Comparison of ENCODE assay signal across 25 cellular contexts in the genomic region with DNA sequence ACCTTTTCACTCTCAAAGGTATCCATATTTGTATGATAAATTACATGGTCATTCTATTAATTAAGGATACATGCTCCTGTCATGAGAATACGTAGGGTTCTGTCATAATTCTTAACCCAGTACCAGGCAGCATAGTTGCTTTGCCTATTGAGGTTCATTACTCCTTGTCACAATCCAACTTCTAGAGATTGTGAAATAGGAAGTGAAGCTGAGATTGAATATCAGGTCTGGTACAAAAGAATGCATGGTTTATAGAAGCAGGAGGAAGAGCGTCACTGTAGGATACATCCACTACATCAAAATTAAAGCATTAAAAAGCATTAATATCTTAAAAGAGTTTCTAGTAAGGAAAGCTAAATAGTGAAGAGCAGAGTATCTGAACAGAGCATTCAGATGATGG.
"Had no signal": no experiment of that assay in that cellular context is flagged by ENCODE, and none has a peak within 500 bp of the region (broad histone marks: within the 10 kb centered on the region; RNA-seq: fewer than 3 reads in every experiment).

No MANE protein-coding gene starts in this region.

- H3K27ac ChIP-seq: HL-60, SJSA1, SK-N-MC had no signal

- DNase-seq: Karpas-422, KG1, MG63, NCI-H1092, NCI-H1105 treated with DMSO at 0.1 percent for 48 hours, NCI-H1417 treated with DMSO at 0.1 percent for 48 hours, NCI-H146, NCI-H1694 treated with DMSO at 0.1 percent for 48 hours, NCI-H1930, NCI-H2081, NCI-H2107, NCI-H2227 treated with DMSO at 0.1 percent for 48 hours, NCI-H446, NCI-H510A, NCI-H524 treated with DMSO at 0.1 percent for 48 hours, NCI-H69, NCI-H774, Right ventricle myocardium superior, RPMI8226, SIG-M5 had no signal

- H3K27me3 ChIP-seq: MG63, SJSA1 had no signal

- H3K9me3 ChIP-seq: MG63, SJSA1 had no signal

- H3K4me3 ChIP-seq: MG63, SJSA1, SK-N-MC had no signal

- H3K36me3 ChIP-seq: MG63, SJSA1 had no signal

- FAIRE-seq: HTR-8/SVneo, RCC 7860 had no signal
